Comparison of ENCODE assay signal across 10 cellular contexts in the genomic region with DNA sequence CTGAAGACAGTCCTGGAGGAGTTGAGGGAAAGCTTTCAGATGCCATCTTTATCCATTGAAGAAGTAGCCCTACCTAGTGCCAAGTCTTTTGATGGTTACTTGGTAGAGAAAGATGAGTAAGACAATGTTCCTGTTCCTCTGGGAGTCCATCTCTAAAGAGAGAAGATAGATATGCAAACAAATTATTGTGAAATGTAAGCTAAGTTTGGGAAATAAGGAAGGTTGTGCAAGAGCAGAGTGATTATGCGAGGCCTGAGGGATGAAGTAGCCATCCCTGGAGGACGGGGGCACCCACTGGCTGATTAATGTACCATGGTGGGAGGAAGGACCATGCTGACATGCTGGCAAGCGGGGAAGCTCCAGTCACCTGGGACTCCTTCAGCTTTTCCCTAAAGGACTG. TPM values are rescaled to one million over a fixed set of nuclear protein-coding genes. Genes with fewer than 3 reads are reported as not detected.
DNase-seq lines count a peak whose midpoint lies in the region; ATAC-seq and TF ChIP-seq lines count a peak whose summit lies in the region.
"Had no signal": no experiment of that assay in that cellular context is flagged by ENCODE, and none has a peak within 500 bp of the region (broad histone marks: within the 10 kb centered on the region; RNA-seq: fewer than 3 reads in every experiment).

No MANE protein-coding gene starts in this region.

- CTCF ChIA-PET in CD8-positive, alpha-beta T cell (lab: Charles Lee) = no interaction called here

- H3K4me3 ChIP-seq in ascending aorta = no peak overlapping the region
- H3K4me3 ChIP-seq in right cardiac atrium (ENCODE audit: low read length) = no peak overlapping the region
- no peak overlapping the region for H3K4me3 ChIP-seq in CD8-positive, alpha-beta T cell (ENCODE audit: low read depth, low read length)
- H3K4me3 ChIP-seq: GM12878, PC-9 had no signal

- peaks cover 9 to 28% of the 10 kb centered on the region in 2 donors for H3K4me1 ChIP-seq in ascending aorta
- no peaks in the 10 kb centered on the region for H3K4me1 ChIP-seq in right cardiac atrium (ENCODE audit: control insufficient read depth, insufficient read depth, low read length)
- no peaks in the 10 kb centered on the region for H3K4me1 ChIP-seq in CD8-positive, alpha-beta T cell (ENCODE audit: insufficient read depth, low read length)

- H3K36me3 ChIP-seq in ascending aorta = no peaks in the 10 kb centered on the region
- no peaks in the 10 kb centered on the region for H3K36me3 ChIP-seq in CD8-positive, alpha-beta T cell (ENCODE audit: insufficient read depth, low read length)

- peak; percentile 73 for DNase-seq in HS-5 (ENCODE audit: low read depth)
- DNase-seq in ascending aorta (ENCODE audit: low spot score in 2 of 2) = peak in 1 of 2 donors; percentile 65
- DNase-seq in right cardiac atrium = peak in 1 of 3 donors; percentile 42
- peak; percentile 57 for DNase-seq in stromal cell of bone marrow (ENCODE audit: low read depth)
- DNase-seq in CD8-positive, alpha-beta T cell = no peak
- no peak for DNase-seq in DMS53 treated with DMSO at 0.1 percent for 48 hours (lab: John Stamatoyannopoulos, UW; ENCODE audit: unreplicated experiment)
- DNase-seq in HUDEP-2 (lab: John Stamatoyannopoulos, UW; ENCODE audit: unreplicated experiment in 76 of 76) = no peak
- DNase-seq: PC-9 had no signal

- H3K27me3 Mint-ChIP-seq in CD8-positive, alpha-beta T cell (ENCODE audit: low read depth) = peaks cover 15% of the 10 kb centered on the region
- no peaks in the 10 kb centered on the region for H3K27me3 Mint-ChIP-seq in stimulated activated memory B cell treated with anti-CD40 and anti-IgM and Interleukin-4, amounts not matched to agents 10 μg/mL and 1 μg/mL and 100 μg/mL, for 72 hours

- H3K9me3 ChIP-seq in ascending aorta (no peaks in the 10 kb centered on the region), right cardiac atrium (ENCODE audit: control insufficient read depth, low read length) (no peaks in the 10 kb centered on the region)
- H3K9me3 ChIP-seq in CD8-positive, alpha-beta T cell (ENCODE audit: low read length) = no peaks in the 10 kb centered on the region

- peak; percentile 61 to 64 for ATAC-seq in right cardiac atrium
- no peak for ATAC-seq in CD8-positive, alpha-beta T cell
- no peak for ATAC-seq in stimulated activated memory B cell treated with anti-CD40 and anti-IgM and Interleukin-4, amounts not matched to agents 10 μg/mL and 1 μg/mL and 100 μg/mL, for 72 hours
- ATAC-seq: GM12878 had no signal

- H3K27ac Mint-ChIP-seq in CD8-positive, alpha-beta T cell = no peak overlapping the region
- H3K27ac Mint-ChIP-seq in stimulated activated memory B cell treated with anti-CD40 and anti-IgM and Interleukin-4, amounts not matched to agents 10 μg/mL and 1 μg/mL and 100 μg/mL, for 72 hours = no peak overlapping the region

- no peak for TF ChIP-seq CTCF in ascending aorta (IDR thresholded peaks at IDR 0.05)
- TF ChIP-seq CTCF in CD8-positive, alpha-beta T cell (IDR thresholded peaks at IDR 0.05) = no peak

- no peaks in the 10 kb centered on the region for H3K36me3 Mint-ChIP-seq in CD8-positive, alpha-beta T cell
- H3K36me3 Mint-ChIP-seq in stimulated activated memory B cell treated with anti-CD40 and anti-IgM and Interleukin-4, amounts not matched to agents 10 μg/mL and 1 μg/mL and 100 μg/mL, for 72 hours = no peaks in the 10 kb centered on the region

- 76% methylated on average over 3 of the region's 3 CpGs for WGBS in right cardiac atrium

- H3K27me3 ChIP-seq in ascending aorta = no peaks in the 10 kb centered on the region
- H3K27me3 ChIP-seq in right cardiac atrium (ENCODE audit: control insufficient read depth, insufficient read depth) = no peaks in the 10 kb centered on the region
- peaks cover 6% of the 10 kb centered on the region for H3K27me3 ChIP-seq in CD8-positive, alpha-beta T cell (ENCODE audit: insufficient read depth, low read length)

- H3K9me3 Mint-ChIP-seq in CD8-positive, alpha-beta T cell = no peaks in the 10 kb centered on the region
- no peaks in the 10 kb centered on the region for H3K9me3 Mint-ChIP-seq in stimulated activated memory B cell treated with anti-CD40 and anti-IgM and Interleukin-4, amounts not matched to agents 10 μg/mL and 1 μg/mL and 100 μg/mL, for 72 hours

- intact Hi-C loops in ascending aorta (cut with DNase I) = loop anchor here (5.0 to 10.0 kb wide), 5 partner anchors 63 to 268 kb away; no protein-coding TSS in a partner anchor
- intact Hi-C loops in right cardiac atrium (cut with DNase I) = no loop called here
- intact Hi-C loops in CD8-positive, alpha-beta T cell (cut with DNase I, micrococcal nuclease) = no loop called here

- H3K27ac ChIP-seq in ascending aorta (peak overlapping the region; percentile 21 to 57), right cardiac atrium (ENCODE audit: low read length) (peak overlapping the region; percentile 74)
- H3K27ac ChIP-seq in CD8-positive, alpha-beta T cell (ENCODE audit: low read depth, low read length) = no peak overlapping the region
- H3K27ac ChIP-seq: PC-9 had no signal

- no peak overlapping the region for H3K4me3 Mint-ChIP-seq in CD8-positive, alpha-beta T cell
- H3K4me3 Mint-ChIP-seq in stimulated activated memory B cell treated with anti-CD40 and anti-IgM and Interleukin-4, amounts not matched to agents 10 μg/mL and 1 μg/mL and 100 μg/mL, for 72 hours = no peak overlapping the region

- no peaks in the 10 kb centered on the region for H3K4me1 Mint-ChIP-seq in CD8-positive, alpha-beta T cell (ENCODE audit: low read depth)
- H3K4me1 Mint-ChIP-seq in stimulated activated memory B cell treated with anti-CD40 and anti-IgM and Interleukin-4, amounts not matched to agents 10 μg/mL and 1 μg/mL and 100 μg/mL, for 72 hours = no peaks in the 10 kb centered on the region

- POLR2A ChIA-PET in CD8-positive, alpha-beta T cell (lab: Charles Lee) = no interaction called here

RNA-seq across cellular contexts. Expression of a gene that starts 1.0 kb away (rescaled TPM):
- total RNA-seq in ascending aorta = 7.3 TPM
- 100 to 1,000 TPM; 139 to 175 (median 155) TPM for total RNA-seq in right cardiac atrium
- polyA plus RNA-seq in right cardiac atrium = 131 TPM
- not detected for total RNA-seq in CD8-positive, alpha-beta T cell
- total RNA-seq: PC-9 had no signal

Comparison
In these comparisons a context has a peak if more than half of its experiments do, and no peak if none do; other contexts are left out.
1. DNase-seq: peak in HS-5 (single experiment) and stromal cell of bone marrow (single experiment); none in CD8-positive, alpha-beta T cell (0 of 7), DMS53 treated with DMSO at 0.1 percent for 48 hours (single experiment) and HUDEP-2 (0 of 76).
2. ATAC-seq: peak in right cardiac atrium (2 of 2); none in CD8-positive, alpha-beta T cell (single experiment) and stimulated activated memory B cell treated with anti-CD40 and anti-IgM and Interleukin-4, amounts not matched to agents 10 μg/mL and 1 μg/mL and 100 μg/mL, for 72 hours (single experiment).
3. RNA of a gene that starts 1.0 kb away (total RNA-seq): 139 to 175 TPM in right cardiac atrium; 7.3 TPM in ascending aorta (single experiment) and not detected in CD8-positive, alpha-beta T cell; every median in the first group is over 10 times any median in the second.